8 cellular contexts compared by ENCODE assay signal in genomic region chr2:151827564-151828142, GRCh38. TPM values are rescaled to one million over a fixed set of nuclear protein-coding genes. Genes with fewer than 3 reads are reported as not detected.
DNase-seq lines count a peak whose midpoint lies in the region; ATAC-seq and TF ChIP-seq lines count a peak whose summit lies in the region.

No MANE protein-coding gene starts in this region.

- CTCF ChIA-PET in RWPE1 (lab: Yijun Ruan, JAX), result no interaction called here

- TF ChIP-seq CTCF in RWPE1 (conservative IDR thresholded peaks at IDR 0.05; ENCODE audit: low read depth) (no peak), brain (conservative IDR thresholded peaks at IDR 0.05) (peak in 1 of 2 experiments; percentile 7)

- H3K9me3 Mint-ChIP-seq in brain (no peaks in the 10 kb centered on the region), immature natural killer cell (no peaks in the 10 kb centered on the region)

- H3K27ac Mint-ChIP-seq in brain (peak overlapping the region; percentile 93 to 98 (median 95)), immature natural killer cell (peak overlapping the region; percentile 84 to 97 (median 94))

- H3K36me3 Mint-ChIP-seq in brain (peaks cover 4% of the 10 kb centered on the region), immature natural killer cell (no peaks in the 10 kb centered on the region)

- peak; percentile 28 for DNase-seq in stimulated activated CD4-positive, alpha-beta T cell treated with anti-CD3 and anti-CD28 coated beads, Interleukin-15, amount 100 ng/mL, for 24 hours
- DNase-seq in stimulated activated CD4-positive, alpha-beta T cell treated with anti-CD3 and anti-CD28 coated beads, Interleukin-1b, Interleukin-23, amount 100 ng/mL, for 48 hours, result no peak
- DNase-seq in RWPE1 (ENCODE audit: low spot score), result peak; percentile 28
- DNase-seq in immature natural killer cell, result peak in 2 of 3 donors; percentile 21 to 26
- DNase-seq in stimulated activated CD4-positive, alpha-beta T cell treated with anti-CD3 and anti-CD28 coated beads, Interleukin-4, amount 100 ng/mL, for 1 hour, result peak; percentile 10
- DNase-seq in NCI-H2107 (lab: John Stamatoyannopoulos, UW), result no peak

- H3K4me1 Mint-ChIP-seq in brain, result peaks cover 57% of the 10 kb centered on the region
- H3K4me1 Mint-ChIP-seq in immature natural killer cell, result peaks cover 57 to 62% of the 10 kb centered on the region in 2 donors

- H3K27me3 Mint-ChIP-seq in brain, result peaks cover 5% of the 10 kb centered on the region
- H3K27me3 Mint-ChIP-seq in immature natural killer cell (ENCODE audit: low read depth in 3 of 3), result peaks cover 9 to 22% (median 14%) of the 10 kb centered on the region in 3 donors

- peak; percentile 27 for ATAC-seq in HG02885 (IDR thresholded peaks at IDR 0.05; ENCODE audit: poor library complexity, unreplicated experiment)

- POLR2A ChIA-PET in RWPE1 (lab: Yijun Ruan, JAX; ENCODE audit: low non-redundant PET), result interaction anchor here (0.5 to 0.9 kb wide), 2 partner anchors 100 to 191 kb away, joined by 4 to 5 read pairs; no protein-coding TSS in a partner anchor

- H3K4me3 Mint-ChIP-seq in brain (peak overlapping the region; percentile 88 to 100 (median 97)), immature natural killer cell (peak overlapping the region; percentile 86 to 98 (median 92))

- peak overlapping the region; percentile 76 for H3K27ac ChIP-seq in RWPE1

RNA-seq across cellular contexts. Expression of gene ARL5A, which starts 0.6 kb away (rescaled TPM):
- polyA plus RNA-seq in brain (ENCODE audit: insufficient read depth, low read depth, low replicate concordance) (11.0 TPM), immature natural killer cell (100 to 1,000 TPM in 1 of 3 donors, 10 to 100 TPM in 2; 55.4 to 143 (median 82.1) TPM)

Comparison
In these comparisons a context has a peak if more than half of its experiments do, and no peak if none do; other contexts are left out.
1. DNase-seq: peak in stimulated activated CD4-positive, alpha-beta T cell treated with anti-CD3 and anti-CD28 coated beads, Interleukin-15, amount 100 ng/mL, for 24 hours (single experiment), RWPE1 (single experiment), immature natural killer cell (2 of 3) and stimulated activated CD4-positive, alpha-beta T cell treated with anti-CD3 and anti-CD28 coated beads, Interleukin-4, amount 100 ng/mL, for 1 hour (single experiment); none in stimulated activated CD4-positive, alpha-beta T cell treated with anti-CD3 and anti-CD28 coated beads, Interleukin-1b, Interleukin-23, amount 100 ng/mL, for 48 hours (single experiment) and NCI-H2107 (single experiment).